ENCODE assay signal across 1 cellular context in genomic region chr20:39890697-39891096, GRCh38.
TF ChIP-seq lines count a peak whose summit lies in the region.

No MANE protein-coding gene starts in this region.

TF ChIP-seq in liver, 16 proteins besides CTCF, POLR2A, EP300 and RAD21 (continued from another document):
- TF ChIP-seq REST (IDR thresholded peaks at IDR 0.05) (no peak), ATF3 (IDR thresholded peaks at IDR 0.05) (peak; percentile 76), HNF4G (IDR thresholded peaks at IDR 0.05) (peak; percentile 52), ZBTB33 (IDR thresholded peaks at IDR 0.05) (peak; percentile 64), HNF4A (conservative IDR thresholded peaks at IDR 0.05) (peak; percentile 80 to 83), MAX (IDR thresholded peaks at IDR 0.05) (peak; percentile 45), NR2F2 (IDR thresholded peaks at IDR 0.05) (no peak), TAF1 (conservative IDR thresholded peaks at IDR 0.05) (peak; percentile 21), YY1 (IDR thresholded peaks at IDR 0.05) (peak; percentile 86), FOXA2 (IDR thresholded peaks at IDR 0.05) (peak; percentile 14), EGR1 (IDR thresholded peaks at IDR 0.05; ENCODE audit: low read depth in 2 of 2) (peak in 1 of 2 donors; percentile 19), RXRA (IDR thresholded peaks at IDR 0.05) (peak; percentile 63 to 69), SP1 (IDR thresholded peaks at IDR 0.05) (peak; percentile 69), GABPA (IDR thresholded peaks at IDR 0.05 in 1 of 2, conservative IDR thresholded peaks at IDR 0.05 in 1 of 2) (no peak), JUND (IDR thresholded peaks at IDR 0.05) (peak in 1 of 2 donors; percentile 24)
